Comparison of ENCODE assay signal across 8 cellular contexts in genomic region chr6:27863962-27864905, GRCh38. TPM values are rescaled to one million over a fixed set of nuclear protein-coding genes. Genes with fewer than 3 reads are reported as not detected.
DNase-seq lines count a peak whose midpoint lies in the region; ATAC-seq and TF ChIP-seq lines count a peak whose summit lies in the region.

No MANE protein-coding gene starts in this region.

- peaks cover 35% of the 10 kb centered on the region for H3F3A ChIP-seq in MM.1S (ENCODE audit: insufficient read depth, low read length)

- WGBS in mammary epithelial cell (ENCODE audit: low coverage, missing lambda C conversion rate): 53% methylated on average over 19 of the region's 51 CpGs
- 5 to 7% methylated on average over 51 of the region's 51 CpGs for WGBS in aorta, 2 donors

- 0 out of 2 replicates have a peak, but pooled peaks cover 3% of the 10 kb centered on the region for H3K4me1 ChIP-seq in MM.1S (ENCODE audit: low read length)
- H3K4me1 ChIP-seq in mammary epithelial cell (ENCODE audit: insufficient read depth, low read length): peaks cover 14% of the 10 kb centered on the region
- H3K4me1 ChIP-seq in mucosa of descending colon (ENCODE audit: low read depth): peaks cover 8% of the 10 kb centered on the region
- H3K4me1 ChIP-seq in aorta (ENCODE audit: control insufficient read depth in 1 of 2, insufficient read depth in 2 of 2, low read length in 2 of 2): no peaks in the 10 kb centered on the region

- H3K4me3 Mint-ChIP-seq in CD14-positive monocyte: peak overlapping the region; percentile 97 to 98

- intact Hi-C loops in CD14-positive monocyte (cut with micrococcal nuclease): loop anchor here in 1 of 2 donors (2.0 kb wide), 1 partner anchor 25 kb away; a partner anchor contains a TSS
- intact Hi-C loops in mammary epithelial cell (cut with micrococcal nuclease): no loop called here
- intact Hi-C loops in mucosa of descending colon (cut with DNase I, micrococcal nuclease): no loop called here
- intact Hi-C loops in aorta (cut with DNase I): loop anchor here in 1 of 2 donors (2.0 kb wide), 1 partner anchor 25 kb away; a partner anchor contains a TSS

- H3K4me2 ChIP-seq in MM.1S (ENCODE audit: low read depth, low read length) (peak overlapping the region; percentile 58), mammary epithelial cell (ENCODE audit: insufficient read depth, low read depth, low read length) (peak overlapping the region; percentile 80)

- H3K27me3 Mint-ChIP-seq in CD14-positive monocyte (ENCODE audit: low read depth in 3 of 3): peaks cover 0 to 4% (median 2%) of the 10 kb centered on the region in 3 donors

- DNase-seq in CD14-positive monocyte (ENCODE audit: low spot score) (no peak), MM.1S (no peak), mammary epithelial cell (no peak), mucosa of descending colon (peak in 2 of 3 donors; percentile 33 to 48), aorta (peak; percentile 56 to 75), Kasumi-1 (lab: John Stamatoyannopoulos, UW) (no peak)

- CTCF ChIA-PET in mammary epithelial cell (lab: Charles Lee; ENCODE audit: low non-redundant PET): no interaction called here

- H3K9me2 ChIP-seq in MM.1S (replicated peaks; ENCODE audit: insufficient read depth, low read length): no peaks in the 10 kb centered on the region

- H3K79me2 ChIP-seq in MM.1S (ENCODE audit: low read length): no peaks in the 10 kb centered on the region
- no peaks in the 10 kb centered on the region for H3K79me2 ChIP-seq in mammary epithelial cell (ENCODE audit: insufficient read depth, low read length)

- H2AFZ ChIP-seq in MM.1S (ENCODE audit: low read length) (peak overlapping the region; percentile 68; the same call in 1 of the 2 replicates), mammary epithelial cell (ENCODE audit: low read depth, low read length) (peak overlapping the region; percentile 81)

- H3K4me1 Mint-ChIP-seq in CD14-positive monocyte: peaks cover 44% of the 10 kb centered on the region

- H3K9me3 ChIP-seq in MM.1S (replicated peaks; ENCODE audit: insufficient read depth, low read length) (no peaks in the 10 kb centered on the region), mammary epithelial cell (replicated peaks; ENCODE audit: insufficient read depth, low read length) (no peaks in the 10 kb centered on the region), mucosa of descending colon (no peaks in the 10 kb centered on the region), aorta (ENCODE audit: control insufficient read depth, low read length) (no peaks in the 10 kb centered on the region)

- H3K36me3 Mint-ChIP-seq in CD14-positive monocyte: no peaks in the 10 kb centered on the region

- dilution Hi-C loops in mammary epithelial cell (cut with HindIII; ENCODE audit: low sequenced_read_pairs): no loop called here

- ATAC-seq in mucosa of descending colon: no peak
- peak; percentile 27 for ATAC-seq in aorta (ENCODE audit: low FRiP score)
- ATAC-seq in HG03039 (IDR thresholded peaks at IDR 0.05; ENCODE audit: unreplicated experiment): no peak
- ATAC-seq in GM21447 (IDR thresholded peaks at IDR 0.05; ENCODE audit: unreplicated experiment): no peak

- H3K36me3 ChIP-seq in MM.1S (replicated peaks; ENCODE audit: insufficient read depth, low read length) (no peaks in the 10 kb centered on the region), mammary epithelial cell (ENCODE audit: insufficient read depth, low read length) (no peaks in the 10 kb centered on the region), mucosa of descending colon (ENCODE audit: low read depth) (no peaks in the 10 kb centered on the region), aorta (ENCODE audit: control insufficient read depth in 1 of 2, insufficient read depth in 2 of 2, low read length in 1 of 2) (no peaks in the 10 kb centered on the region)

- in situ Hi-C loops in mammary epithelial cell (cut with MboI; ENCODE audit: low sequenced_read_pairs in 2 of 2): no loop called here

- H3K9ac ChIP-seq in MM.1S (ENCODE audit: low read length) (peak overlapping the region; percentile 83), mammary epithelial cell (ENCODE audit: insufficient read depth, low read length) (peak overlapping the region; percentile 82)

- TF ChIP-seq CTCF in CD14-positive monocyte (IDR thresholded peaks at IDR 0.05) (no peak), MM.1S (IDR thresholded peaks at IDR 0.05; ENCODE audit: low read length) (no peak), mammary epithelial cell (conservative IDR thresholded peaks at IDR 0.05 in 1 of 2, IDR thresholded peaks at IDR 0.05 in 1 of 2; ENCODE audit: extremely low read depth in 1 of 2, insufficient read depth in 1 of 2, low read depth in 1 of 2, low read length in 2 of 2) (no peak), mucosa of descending colon (IDR thresholded peaks at IDR 0.05) (no peak)

- H4K20me1 ChIP-seq in MM.1S (ENCODE audit: insufficient read depth, low read length) (no peaks in the 10 kb centered on the region), mammary epithelial cell (ENCODE audit: insufficient read depth, low read length) (no peaks in the 10 kb centered on the region)

- H3K9me3 Mint-ChIP-seq in CD14-positive monocyte: peaks cover 0 to 4% (median 2%) of the 10 kb centered on the region in 7 donors

- BruUV-seq in mammary epithelial cell (replicated peaks; lab: Mats Ljungman, UMichigan): no TSS peak

- H3K4me3 ChIP-seq in MM.1S (ENCODE audit: low read length): peak overlapping the region; percentile 57
- H3K4me3 ChIP-seq in mammary epithelial cell (replicated peaks in 1 of 3; ENCODE audit: insufficient read depth in 1 of 3, low read depth in 2 of 3, low read length in 3 of 3): peak overlapping the region; percentile 54 to 79 (median 76)
- H3K4me3 ChIP-seq in mucosa of descending colon: peak overlapping the region; percentile 45
- H3K4me3 ChIP-seq in aorta (ENCODE audit: low read length in 2 of 2): peak overlapping the region; percentile 55 to 94

- H3K27me3 ChIP-seq in MM.1S (replicated peaks; ENCODE audit: insufficient read depth, low read length): no peaks in the 10 kb centered on the region
- no peaks in the 10 kb centered on the region for H3K27me3 ChIP-seq in mammary epithelial cell (ENCODE audit: insufficient read depth, low read length)
- no peaks in the 10 kb centered on the region for H3K27me3 ChIP-seq in aorta (ENCODE audit: control insufficient read depth in 1 of 2, insufficient read depth in 2 of 2, low read length in 1 of 2)

- H3K27ac ChIP-seq in MM.1S (ENCODE audit: low read length): peak overlapping the region; percentile 84; the same call in 1 of the 2 replicates
- H3K27ac ChIP-seq in mammary epithelial cell (ENCODE audit: insufficient read depth, low read depth, low read length): peak overlapping the region; percentile 81
- no peak overlapping the region for H3K27ac ChIP-seq in aorta (ENCODE audit: low read depth in 1 of 2, low read length in 2 of 2)

- H3K27ac Mint-ChIP-seq in CD14-positive monocyte: peak overlapping the region; percentile 97 to 99 (median 99)

RNA-seq across cellular contexts. Expression of gene OR2B2, which starts 48.0 kb away (rescaled TPM):
- polyA plus RNA-seq in CD14-positive monocyte (not detected), mammary epithelial cell (not detected), aorta (not detected)
- total RNA-seq in mammary epithelial cell (not detected), mucosa of descending colon (not detected), aorta (not detected)
- polyA minus RNA-seq in mammary epithelial cell: not detected

Comparison
In these comparisons a context has a peak if more than half of its experiments do, and no peak if none do; other contexts are left out.
1. DNase-seq: peak in mucosa of descending colon (2 of 3) and aorta (2 of 2); none in CD14-positive monocyte (single experiment), MM.1S (single experiment), mammary epithelial cell (single experiment) and Kasumi-1 (0 of 2).
2. H3K27ac ChIP-seq: peak in MM.1S (single experiment) and mammary epithelial cell (single experiment); none in aorta (0 of 2).
3. Peak in every context shown above with its lines, with median percentiles within 50 percentile points of each other: H3K4me3 ChIP-seq.